8 cellular contexts compared by ENCODE assay signal in genomic region chr16:68264128-68265077, GRCh38. TPM values are rescaled to one million over a fixed set of nuclear protein-coding genes. Genes with fewer than 3 reads are reported as not detected.
A peak's percentile ranks its signal among the peaks of the same experiment; 100 is the strongest.
DNase-seq lines count a peak whose midpoint lies in the region; ATAC-seq lines count a peak whose summit lies in the region.

Gene SLC7A6 (plus strand): TSS chr16:68264526. CDS start chr16:68274727, 10,201 bp downstream.

- H3K56ac ChIP-seq in mesendoderm (ENCODE audit: low read length), result peak within 1 kb of the TSS; percentile 99

- peak; percentile 68 for DNase-seq in A172 (ENCODE audit: low spot score)
- DNase-seq in NCI-H460 (ENCODE audit: extremely low read depth, low read depth), result peak; percentile 69
- DNase-seq in activated CD8-positive, alpha-beta memory T cell treated with anti-CD3 and anti-CD28 coated beads for 24 hours, result peak; percentile 95
- DNase-seq in effector memory CD8-positive, alpha-beta T cell, result peak; percentile 77 to 80 (median 79)
- peak; percentile 78 for DNase-seq in mesendoderm
- DNase-seq in stimulated activated CD8-positive, alpha-beta memory T cell treated with anti-CD3 and anti-CD28 coated beads, Interleukin-15, amount 100 ng/mL, for 1 hour (ENCODE audit: low read depth), result peak; percentile 58

- H3K27ac ChIP-seq in mesendoderm (ENCODE audit: low read depth, low read length), result peak within 1 kb of the TSS; percentile 81

- peak within 1 kb of the TSS; percentile 84 for H2BK5ac ChIP-seq in mesendoderm (ENCODE audit: low read length)

- H3K4me3 Mint-ChIP-seq in effector memory CD8-positive, alpha-beta T cell, result peak within 1 kb of the TSS; percentile 88 to 96

- peak within 1 kb of the TSS; percentile 96 for H3K27ac Mint-ChIP-seq in effector memory CD8-positive, alpha-beta T cell

- H4K5ac ChIP-seq in mesendoderm (ENCODE audit: low read length), result no peak within 1 kb of the TSS

- H3K36me3 Mint-ChIP-seq in effector memory CD8-positive, alpha-beta T cell (ENCODE audit: insufficient read depth), result peaks cover 49% of the 10 kb centered on the region

- WGBS in mesendoderm (ENCODE audit: extremely low coverage, insufficient coverage, low lambda C conversion rate), result no CpG with 5 or more reads among the region's 123 CpGs

- H2AK5ac ChIP-seq in mesendoderm (ENCODE audit: low read length), result peak within 1 kb of the TSS; percentile 45

- ATAC-seq in GM18502 (IDR thresholded peaks at IDR 0.05; ENCODE audit: poor library complexity, unreplicated experiment) (peak; percentile 62), HG02973 (IDR thresholded peaks at IDR 0.05; ENCODE audit: unreplicated experiment) (peak; percentile 59)
- ATAC-seq in effector memory CD8-positive, alpha-beta T cell (replicated peaks), result peak; percentile 71

- peak within 1 kb of the TSS; percentile 17 for H4K8ac ChIP-seq in mesendoderm (ENCODE audit: low read depth, low read length)

- H3K4me1 ChIP-seq in mesendoderm (ENCODE audit: control insufficient read depth, low read depth, low read length), result peaks cover 2% of the 10 kb centered on the region

- H3K4ac ChIP-seq in mesendoderm (ENCODE audit: low read depth, low read length), result peak within 1 kb of the TSS; percentile 39

- peaks cover 41 to 46% of the 10 kb centered on the region in 2 donors for H3K4me1 Mint-ChIP-seq in effector memory CD8-positive, alpha-beta T cell (ENCODE audit: low read depth in 2 of 2)

- H2BK120ac ChIP-seq in mesendoderm (ENCODE audit: low read depth, low read length), result no peak within 1 kb of the TSS

- H3K23ac ChIP-seq in mesendoderm (ENCODE audit: low read length), result peak within 1 kb of the TSS; percentile 99

- peaks cover 4% of the 10 kb centered on the region for H3K79me1 ChIP-seq in mesendoderm (ENCODE audit: low read length)

- no peak within 1 kb of the TSS for H2BK15ac ChIP-seq in mesendoderm (replicated peaks; ENCODE audit: low read depth)

- no peaks in the 10 kb centered on the region for H3K27me3 Mint-ChIP-seq in effector memory CD8-positive, alpha-beta T cell

- H3K27me3 ChIP-seq in mesendoderm (ENCODE audit: insufficient read depth, low read length, poor library complexity), result no peaks in the 10 kb centered on the region

- H3K36me3 ChIP-seq in mesendoderm (ENCODE audit: control insufficient read depth, insufficient read depth, low read length), result no peaks in the 10 kb centered on the region

- H3K9me3 Mint-ChIP-seq in effector memory CD8-positive, alpha-beta T cell, result no peaks in the 10 kb centered on the region

- peak within 1 kb of the TSS; percentile 61 for H3K18ac ChIP-seq in mesendoderm (ENCODE audit: low read length)

- peak within 1 kb of the TSS; percentile 97 for H3K9ac ChIP-seq in mesendoderm (ENCODE audit: low read length)

- H3K79me2 ChIP-seq in mesendoderm (ENCODE audit: control insufficient read depth, insufficient read depth, low read length), result peaks cover 21% of the 10 kb centered on the region

- peak within 1 kb of the TSS; percentile 71 for H3K4me2 ChIP-seq in mesendoderm (ENCODE audit: low read length)

- H3K4me3 ChIP-seq in mesendoderm (ENCODE audit: low read length), result peak within 1 kb of the TSS; percentile 88

RNA-seq across cellular contexts. Expression of gene SLC7A6, which starts in this region (rescaled TPM):
- 8.0 and 16.4 TPM in 2 replicates for total RNA-seq in A172 (2014; rRNA removed; shearing (Covaris generic))
- 21.5 and 22.1 TPM in 2 replicates for total RNA-seq in NCI-H460 (2014; rRNA removed; shearing (Covaris generic))
- polyA plus RNA-seq in NCI-H460 (2014; cell fraction: nucleus; rRNA removed), result 78.6 and 104 TPM in 2 replicates
- polyA plus RNA-seq in mesendoderm (2013, experiment 1 of 2), result 23.3 TPM
- 22.1 TPM for polyA plus RNA-seq in mesendoderm (2013, experiment 2 of 2)

Comparison
In these comparisons a context has a peak if more than half of its experiments do, and no peak if none do; other contexts are left out.
1. Peak in every context shown above with its lines: DNase-seq, ATAC-seq, H3K4me3 ChIP-seq and H3K27ac ChIP-seq.